ENCODE assay signal across 10 cellular contexts in the genomic region with DNA sequence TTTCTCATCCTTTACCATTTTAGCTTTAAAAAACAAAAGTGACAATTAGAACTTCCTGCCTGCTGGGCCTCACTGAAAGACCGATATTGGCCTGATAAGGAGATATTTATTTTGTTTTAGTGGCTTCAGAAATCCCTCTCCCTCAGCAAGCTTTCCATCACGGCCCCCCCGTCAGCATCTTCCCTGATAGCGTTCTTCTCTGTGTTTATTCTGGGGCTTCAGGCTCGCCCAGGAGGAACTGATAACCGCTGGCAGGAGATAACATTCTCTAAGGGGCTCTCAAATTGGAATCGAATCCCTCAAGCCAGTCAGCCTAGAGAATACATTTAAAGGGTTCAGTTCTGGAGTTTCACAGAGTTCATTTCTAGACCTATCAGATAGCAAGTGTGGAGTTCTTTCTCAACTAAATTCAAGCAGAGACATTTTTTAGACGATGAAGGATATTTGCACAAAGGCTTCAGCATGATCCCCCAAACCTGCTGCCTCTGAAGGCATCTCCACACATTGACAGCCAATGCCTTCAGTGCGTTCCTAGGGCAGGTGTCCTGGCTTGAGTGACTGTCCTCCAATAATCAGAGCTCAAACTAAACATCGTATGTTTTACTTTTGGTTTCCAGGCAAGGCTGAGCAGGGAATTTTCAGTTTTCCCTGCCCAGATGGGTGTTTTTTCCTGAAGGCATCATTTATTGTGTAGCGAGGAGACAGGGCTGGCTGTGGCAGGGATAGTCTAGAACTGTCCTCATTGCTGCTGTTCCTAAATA. TPM values are rescaled to one million over a fixed set of nuclear protein-coding genes. Genes with fewer than 3 reads are reported as not detected.
DNase-seq lines count a peak whose midpoint lies in the region; ATAC-seq, FAIRE-seq and TF ChIP-seq lines count a peak whose summit lies in the region.
"Had no signal": no experiment of that assay in that cellular context is flagged by ENCODE, and none has a peak within 500 bp of the region (broad histone marks: within the 10 kb centered on the region; RNA-seq: fewer than 3 reads in every experiment).

No MANE protein-coding gene starts in this region.

- POLR2A ChIA-PET in HCT116 (lab: Charles Lee), result no interaction called here
- POLR2A ChIA-PET in K562 (lab: Yijun Ruan, JAX), result no interaction called here
- POLR2A ChIA-PET in WTC11 (lab: Charles Lee), result no interaction called here

- DNase-seq in HCT116 (ENCODE audit: low read depth, low spot score) (no peak), K562 (ENCODE audit: extremely low read depth in 1 of 4, low spot score in 3 of 4) (peak in 2 of 4 experiments; percentile 44 to 53), WTC11 (ENCODE audit: low spot score) (no peak), islet precursor cell (no peak), COLO668 (lab: John Stamatoyannopoulos, UW; ENCODE audit: unreplicated experiment) (no peak)
- DNase-seq in stimulated activated naive CD4-positive, alpha-beta T cell treated with Interleukin-2 at 50 U/mL for 16 hours (lab: John Stamatoyannopoulos, UW), result no peak
- DNase-seq: NCI-H2171, occipital lobe had no signal

- CTCF ChIA-PET in HCT116 (lab: Charles Lee) (no interaction called here), K562 (lab: Yijun Ruan, JAX; ENCODE audit: low intra/inter-chr PET ratio) (no interaction called here), WTC11 (lab: Charles Lee) (no interaction called here)

- H3K4me1 ChIP-seq in BLaER1 (peaks cover 28% of the 10 kb centered on the region), HCT116 (ENCODE audit: control insufficient read depth in 1 of 2, insufficient read depth in 2 of 2, low read length in 2 of 2) (peaks cover 26 to 32% of the 10 kb centered on the region in 2 experiments), K562 (replicated peaks in 1 of 2; ENCODE audit: control insufficient read depth in 2 of 2, insufficient read depth in 2 of 2, low read length in 2 of 2) (peaks cover 18 to 36% of the 10 kb centered on the region in 2 experiments; a peak in 4 of 5 replicates), muscle layer of duodenum (ENCODE audit: control insufficient read depth in 1 of 2, insufficient read depth in 2 of 2, low read length in 2 of 2) (peaks cover 0 to 3% of the 10 kb centered on the region in 2 donors)

- TF ChIP-seq CTCF in HCT116 (IDR thresholded peaks at IDR 0.05 in 2 of 3, conservative IDR thresholded peaks at IDR 0.05 in 1 of 3; ENCODE audit: borderline replicate concordance in 1 of 3, insufficient read depth in 1 of 3, low read depth in 2 of 3, low read length in 2 of 3), result no peak
- 0 out of 6 replicates have a peak, but pooled peaks of 1 of the 3 experiments have one; percentile 0 for TF ChIP-seq CTCF in K562 (IDR thresholded peaks at IDR 0.05 in 2 of 3, conservative IDR thresholded peaks at IDR 0.05 in 1 of 3; ENCODE audit: insufficient read depth in 2 of 3, low read depth in 1 of 3, low read length in 3 of 3)
- TF ChIP-seq CTCF in WTC11 (IDR thresholded peaks at IDR 0.05), result no peak

- peaks cover 23% of the 10 kb centered on the region for H3K27me3 Mint-ChIP-seq in WTC11 (ENCODE audit: low read depth)

- H3K27me3 ChIP-seq in BLaER1 (no peaks in the 10 kb centered on the region), HCT116 (ENCODE audit: insufficient read depth, low read length) (no peaks in the 10 kb centered on the region), K562 (ENCODE audit: control insufficient read depth in 2 of 2, insufficient read depth in 2 of 2, low read length in 2 of 2) (no peaks in the 10 kb centered on the region), muscle layer of duodenum (ENCODE audit: low read depth, low read length) (no peaks in the 10 kb centered on the region)

- ATAC-seq in HCT116, result no peak
- ATAC-seq in K562, result peak; percentile 3; the same call in 2 of the 3 replicates
- ATAC-seq in WTC11, result no peak

- intact Hi-C loops in HCT116 (cut with micrococcal nuclease), result no loop called here
- intact Hi-C loops in K562 (cut with micrococcal nuclease), result no loop called here

- H3K9me1 ChIP-seq in K562 (ENCODE audit: control insufficient read depth, insufficient read depth, low read length), result no peaks in the 10 kb centered on the region

- H3K36me3 Mint-ChIP-seq in WTC11, result no peaks in the 10 kb centered on the region

- TF ChIP-seq POLR2A in HCT116 (IDR thresholded peaks at IDR 0.05; ENCODE audit: borderline replicate concordance, extremely low read depth, insufficient read depth, insufficient read length), result no peak
- TF ChIP-seq POLR2A in K562 (conservative IDR thresholded peaks at IDR 0.05), result no peak

- no peak overlapping the region for H3K4me3 Mint-ChIP-seq in WTC11

- H3K4me3 ChIP-seq in BLaER1, result no peak overlapping the region
- H3K4me3 ChIP-seq in HCT116 (replicated peaks in 1 of 2; ENCODE audit: low read depth in 1 of 2, low read length in 2 of 2), result no peak overlapping the region
- 0 out of 2 replicates have a peak overlapping the region, but pooled peaks have one; percentile 2 for H3K4me3 ChIP-seq in K562
- H3K4me3 ChIP-seq in muscle layer of duodenum (ENCODE audit: low read depth in 1 of 2, low read length in 2 of 2), result peak overlapping the region in 1 of 2 donors; percentile 34

- no peak overlapping the region for H3K27ac Mint-ChIP-seq in WTC11

- in situ Hi-C loops in K562 (cut with MboI), result no loop called here

- H3K4me1 Mint-ChIP-seq in WTC11, result peaks cover 31% of the 10 kb centered on the region

- no peak overlapping the region for H2AFZ ChIP-seq in HCT116 (ENCODE audit: low read depth, low read length, poor library complexity, severe bottlenecking)
- H2AFZ ChIP-seq in K562 (ENCODE audit: low read depth, low read length), result peak overlapping the region; percentile 61

- no peaks in the 10 kb centered on the region for H3K9me2 ChIP-seq in HCT116 (ENCODE audit: insufficient read depth)

- H3K4me2 ChIP-seq in BLaER1, result peak overlapping the region; percentile 74
- peak overlapping the region; percentile 21; the same call in 1 of the 2 replicates for H3K4me2 ChIP-seq in HCT116 (ENCODE audit: low read length)
- H3K4me2 ChIP-seq in K562 (ENCODE audit: insufficient read depth, low read length), result peak overlapping the region; percentile 67

- peaks cover 9% of the 10 kb centered on the region; the same call in 1 of the 2 replicates for H3K36me3 ChIP-seq in BLaER1
- H3K36me3 ChIP-seq in HCT116 (ENCODE audit: control insufficient read depth in 1 of 2, insufficient read depth in 2 of 2, low read length in 2 of 2), result no peaks in the 10 kb centered on the region
- no peaks in the 10 kb centered on the region for H3K36me3 ChIP-seq in K562 (ENCODE audit: control insufficient read depth, insufficient read depth, low read length)
- H3K36me3 ChIP-seq in muscle layer of duodenum (ENCODE audit: control insufficient read depth in 1 of 2, insufficient read depth in 2 of 2, low read length in 2 of 2), result peaks cover 4 to 10% of the 10 kb centered on the region in 2 donors

- no peak; the same call in 1 of the 2 replicates for TF ChIP-seq EP300 in K562 (IDR thresholded peaks at IDR 0.05; ENCODE audit: low read length)

- BruUV-seq in HCT116 (replicated peaks; lab: Mats Ljungman, UMichigan), result no TSS peak
- BruUV-seq in K562 (replicated peaks; lab: Mats Ljungman, UMichigan), result no TSS peak

- H4K20me1 ChIP-seq in BLaER1 (no peaks in the 10 kb centered on the region), HCT116 (ENCODE audit: insufficient read depth) (no peaks in the 10 kb centered on the region), K562 (replicated peaks; ENCODE audit: control insufficient read depth, insufficient read depth, low read length) (no peaks in the 10 kb centered on the region)

- no peaks in the 10 kb centered on the region for H3K79me2 ChIP-seq in HCT116 (ENCODE audit: insufficient read depth, low read length)
- no peaks in the 10 kb centered on the region for H3K79me2 ChIP-seq in K562 (ENCODE audit: control insufficient read depth, insufficient read depth, low read length)

- H3K27ac ChIP-seq in BLaER1, result 0 out of 2 replicates have a peak overlapping the region, but pooled peaks have one; percentile 5
- H3K27ac ChIP-seq in HCT116 (ENCODE audit: low read depth, low read length), result no peak overlapping the region
- H3K27ac ChIP-seq in K562 (ENCODE audit: extremely low read depth, low read depth, low read length), result peak overlapping the region; percentile 12; the same call in 1 of the 3 replicates
- H3K27ac ChIP-seq in muscle layer of duodenum (ENCODE audit: low read length), result peak overlapping the region; percentile 0

- RAD21 ChIA-PET in HCT116 (lab: Charles Lee; ENCODE audit: low non-redundant PET in 1 of 2, low total read pairs in 2 of 2, uncharacterized antibody in 2 of 2, unreplicated experiment in 2 of 2), result no interaction called here

- FAIRE-seq in K562 (lab: Jason Lieb, UNC), result peak; percentile 71

- 10% methylated on average over 11 of the region's 11 CpGs for WGBS in K562 (ENCODE audit: insufficient coverage, low coverage, missing lambda C conversion rate)

- no peaks in the 10 kb centered on the region for H3K9me3 Mint-ChIP-seq in WTC11

- TF ChIP-seq RAD21 in HCT116 (IDR thresholded peaks at IDR 0.05; ENCODE audit: low read depth), result no peak
- no peak for TF ChIP-seq RAD21 in K562 (CRISPR knock-in tag; conservative IDR thresholded peaks at IDR 0.05 in 1 of 2, IDR thresholded peaks at IDR 0.05 in 1 of 2)

- no peak overlapping the region for H3K9ac ChIP-seq in BLaER1
- H3K9ac ChIP-seq in HCT116 (ENCODE audit: low read length), result no peak overlapping the region
- peak overlapping the region in 1 of 2 experiments; percentile 47; a peak in 1 of 4 replicates for H3K9ac ChIP-seq in K562 (ENCODE audit: insufficient read depth in 1 of 2, low read depth in 2 of 2, low read length in 2 of 2)

- H3K9me3 ChIP-seq in BLaER1 (peaks cover 15% of the 10 kb centered on the region), HCT116 (ENCODE audit: control insufficient read depth in 1 of 2, insufficient read depth in 1 of 2, low read depth in 1 of 2, low read length in 2 of 2) (no peaks in the 10 kb centered on the region), K562 (replicated peaks; ENCODE audit: control insufficient read depth, insufficient read depth, low read depth, low read length) (no peaks in the 10 kb centered on the region), muscle layer of duodenum (ENCODE audit: control insufficient read depth in 1 of 2, low read length in 2 of 2) (no peaks in the 10 kb centered on the region)

RNA-seq across cellular contexts. Expression of gene PRDM1, which starts 17.0 kb away (rescaled TPM):
- total RNA-seq in HCT116 (2021; ENCODE audit: unreplicated experiment), result 3.4 TPM
- 1.3 and 2.6 TPM in 2 replicates for polyA plus RNA-seq in HCT116 (2012)
- 1.9 and 4.4 TPM in 2 replicates for total RNA-seq in K562 (2011; cell fraction: chromatin; rRNA removed; ENCODE audit: low replicate concordance)
- 1.1 and 1.3 TPM in 2 replicates for total RNA-seq in K562 (2011; cell fraction: nucleolus; rRNA removed)
- total RNA-seq in K562 (2011; cell fraction: nucleoplasm; rRNA removed), result 0.95 and 1.1 TPM in 2 replicates
- total RNA-seq in K562 (2014; rRNA removed), result 0.27 and 0.29 TPM in 2 replicates
- 0.40 and 0.61 TPM in 2 replicates for total RNA-seq in K562 (2014; rRNA removed; fragmentation: Illumina TruSeq; extraction: Trizol)
- total RNA-seq in K562 (2015; rRNA removed; fragmentation: Illumina TruSeq; extraction: Trizol), result 0.19 and 0.47 TPM in 2 replicates
- 0.67 and 0.86 TPM in 2 replicates for total RNA-seq in K562 (2021)
- polyA plus RNA-seq in K562 (2011; rRNA removed), result 0.18 and 0.21 TPM in 2 replicates
- 0.07 and 0.36 TPM in 2 replicates for polyA plus RNA-seq in K562 (2011; cell fraction: cytosol; rRNA removed)
- polyA plus RNA-seq in K562 (2011; cell fraction: nucleus; rRNA removed), result 0.11 and 1.1 TPM in 2 replicates
- polyA plus RNA-seq in K562 (2012), result 0.89 and 1.1 TPM in 2 replicates
- polyA plus RNA-seq in K562 (2014; fragmentation: Illumina TruSeq; extraction: Trizol), result 0.89 and 1.4 TPM in 2 replicates
- polyA plus RNA-seq in K562 (2014; fragmentation: Nextera tagmentation; extraction: Ambion mirVana), result under 1 TPM; 0.20 to 0.21 TPM
- 0.09 and 0.13 TPM in 2 replicates for polyA plus RNA-seq in K562 (2014; rRNA removed)
- 0.18 and 0.98 TPM in 2 replicates for polyA minus RNA-seq in K562 (2011; rRNA and poly(A)+ RNA removed)
- 1.1 and 1.6 TPM in 2 replicates for polyA minus RNA-seq in K562 (2011; cell fraction: cytosol; rRNA and poly(A)+ RNA removed)
- 0.94 and 1.00 TPM in 2 replicates for polyA minus RNA-seq in K562 (2011; cell fraction: nucleus; rRNA and poly(A)+ RNA removed)
- total RNA-seq in WTC11 (2021), result 0.78 to 1.8 TPM (median 1.2 TPM) in 3 replicates

Comparison
In these comparisons a context has a peak if more than half of its experiments do, and no peak if none do; other contexts are left out.
1. H3K4me2 ChIP-seq: peak in every context shown above with its lines; median percentile 74 in BLaER1; 67 in K562; 21 in HCT116.